ENCODE assay signal across 20 cellular contexts in the genomic region with DNA sequence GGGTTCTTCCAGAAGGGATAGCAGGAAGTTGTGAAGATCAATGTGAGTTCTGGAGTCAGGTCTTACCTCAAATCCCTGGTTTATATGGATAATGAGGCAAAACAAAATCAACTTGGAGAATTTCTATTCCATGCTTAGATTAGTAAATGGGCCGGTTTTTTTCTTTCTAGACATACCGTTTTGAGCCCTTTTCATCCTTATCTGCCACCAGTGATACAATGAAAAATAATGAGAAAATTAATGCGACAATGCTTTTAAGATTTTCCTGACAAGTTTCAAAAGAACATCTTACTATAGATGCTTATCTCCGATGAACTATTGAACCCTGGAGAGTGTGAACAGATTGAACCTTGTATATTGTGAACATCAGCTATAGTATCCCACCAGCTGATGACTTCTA.
A peak's percentile ranks its signal among the peaks of the same experiment; 100 is the strongest.
DNase-seq lines count a peak whose midpoint lies in the region; ATAC-seq, FAIRE-seq and TF ChIP-seq lines count a peak whose summit lies in the region.
"Had no signal": no experiment of that assay in that cellular context is flagged by ENCODE, and none has a peak within 500 bp of the region (broad histone marks: within the 10 kb centered on the region; RNA-seq: fewer than 3 reads in every experiment).

No MANE protein-coding gene starts in this region.

- intact Hi-C loops in endothelial cell of umbilical vein (cut with micrococcal nuclease), result no loop called here

- H3K79me2 ChIP-seq in endothelial cell of umbilical vein (ENCODE audit: control insufficient read depth, insufficient read depth, low read length), result no peaks in the 10 kb centered on the region
- no peaks in the 10 kb centered on the region for H3K79me2 ChIP-seq in parathyroid adenoma

- H3K27me3 ChIP-seq in endothelial cell of umbilical vein (ENCODE audit: control insufficient read depth in 2 of 2, insufficient read depth in 2 of 2, low read length in 2 of 2) (no peaks in the 10 kb centered on the region), parathyroid adenoma (ENCODE audit: control insufficient read depth, insufficient read depth, low read length) (no peaks in the 10 kb centered on the region)
- H3K27me3 ChIP-seq: BLaER1 had no signal

- H3K9ac ChIP-seq in endothelial cell of umbilical vein (replicated peaks; ENCODE audit: extremely low read depth, insufficient read depth, low read length) (no peak overlapping the region), parathyroid adenoma (no peak overlapping the region)
- H3K9ac ChIP-seq: BLaER1 had no signal

- H3K27me3 Mint-ChIP-seq in naive thymus-derived CD8-positive, alpha-beta T cell, result no peaks in the 10 kb centered on the region
- H3K27me3 Mint-ChIP-seq: CD4-positive, alpha-beta memory T cell had no signal

- no peak for TF ChIP-seq POLR2A in endothelial cell of umbilical vein (IDR thresholded peaks at IDR 0.05; ENCODE audit: low read depth, low read length)

- H3K4me3 ChIP-seq in endothelial cell of umbilical vein (replicated peaks in 1 of 3; ENCODE audit: insufficient read depth in 1 of 3, low read depth in 1 of 3, low read length in 3 of 3) (no peak overlapping the region), parathyroid adenoma (ENCODE audit: low read depth, low read length) (no peak overlapping the region)
- H3K4me3 ChIP-seq: BLaER1 had no signal

- POLR2A ChIA-PET in endothelial cell of umbilical vein (lab: Charles Lee), result no interaction called here
- POLR2A ChIA-PET in naive thymus-derived CD8-positive, alpha-beta T cell (lab: Charles Lee), result interaction anchor here (0.6 to 1.1 kb wide), 3 partner anchors 28 to 83 kb away, joined by 3 to 4 read pairs (median 3); no protein-coding TSS in a partner anchor

- H3K9me3 Mint-ChIP-seq in naive thymus-derived CD8-positive, alpha-beta T cell, result peaks cover 0 to 3% (median 0%) of the 10 kb centered on the region in 9 donors

- dilution Hi-C loops in endothelial cell of umbilical vein (cut with MboI; ENCODE audit: extremely low pct_ligation_motif_present, low sequenced_read_pairs), result no loop called here

- H3K4me2 ChIP-seq in endothelial cell of umbilical vein (ENCODE audit: insufficient read depth, low read length) (no peak overlapping the region), parathyroid adenoma (ENCODE audit: low read length) (no peak overlapping the region)
- H3K4me2 ChIP-seq: BLaER1 had no signal

- no peak overlapping the region for H2AFZ ChIP-seq in endothelial cell of umbilical vein (ENCODE audit: low read depth, low read length)
- peak overlapping the region; percentile 44 for H2AFZ ChIP-seq in parathyroid adenoma

- CTCF ChIA-PET in endothelial cell of umbilical vein (lab: Charles Lee), result interaction anchor here (1.2 kb wide), 1 partner anchor 16 kb away, joined by 3 read pairs; no protein-coding TSS in a partner anchor

- no peaks in the 10 kb centered on the region for H3K9me3 ChIP-seq in endothelial cell of umbilical vein (replicated peaks; ENCODE audit: control insufficient read depth, insufficient read depth, low read length)
- H3K9me3 ChIP-seq in parathyroid adenoma (ENCODE audit: control insufficient read depth, low read length), result no peaks in the 10 kb centered on the region
- H3K9me3 ChIP-seq: BLaER1 had no signal

- BruUV-seq in endothelial cell of umbilical vein (replicated peaks; lab: Mats Ljungman, UMichigan), result no TSS peak

- H3K27ac Mint-ChIP-seq in naive thymus-derived CD8-positive, alpha-beta T cell, result peak overlapping the region in 6 of 10 donors; percentile 3 to 90 (median 45)
- H3K27ac Mint-ChIP-seq: CD14-positive monocyte had no signal

- TF ChIP-seq CTCF in endothelial cell of umbilical vein (IDR thresholded peaks at IDR 0.05; ENCODE audit: extremely low read depth in 1 of 2, insufficient read depth in 1 of 2, low read depth in 1 of 2, low read length in 2 of 2) (no peak), parathyroid adenoma (IDR thresholded peaks at IDR 0.05) (no peak)

- no peaks in the 10 kb centered on the region for H4K20me1 ChIP-seq in endothelial cell of umbilical vein (replicated peaks; ENCODE audit: control insufficient read depth, extremely low read depth, insufficient read depth, low read length)
- H4K20me1 ChIP-seq: BLaER1 had no signal

- H3K36me3 ChIP-seq in endothelial cell of umbilical vein (ENCODE audit: control insufficient read depth in 2 of 2, extremely low read depth in 1 of 2, insufficient read depth in 2 of 2, low read length in 2 of 2), result no peaks in the 10 kb centered on the region
- no peaks in the 10 kb centered on the region for H3K36me3 ChIP-seq in parathyroid adenoma (ENCODE audit: control insufficient read depth, insufficient read depth, low read length)
- H3K36me3 ChIP-seq: BLaER1 had no signal

- no peaks in the 10 kb centered on the region for H3K9me1 ChIP-seq in endothelial cell of umbilical vein (replicated peaks; ENCODE audit: control insufficient read depth, extremely low read depth, insufficient read depth, low read length)

- H3K36me3 Mint-ChIP-seq in naive thymus-derived CD8-positive, alpha-beta T cell, result no peaks in the 10 kb centered on the region
- H3K36me3 Mint-ChIP-seq: CD14-positive monocyte had no signal

- no peak for FAIRE-seq in endothelial cell of umbilical vein (lab: Jason Lieb, UNC)
- FAIRE-seq: GM12891, GM19239 had no signal

- H3K4me1 ChIP-seq in endothelial cell of umbilical vein (ENCODE audit: control insufficient read depth, extremely low read depth, insufficient read depth, low read length) (peaks cover 5% of the 10 kb centered on the region), parathyroid adenoma (no peaks in the 10 kb centered on the region)
- H3K4me1 ChIP-seq: BLaER1 had no signal

- H3K4me3 Mint-ChIP-seq in naive thymus-derived CD8-positive, alpha-beta T cell, result no peak overlapping the region
- H3K4me3 Mint-ChIP-seq: CD14-positive monocyte; CD4-positive, alpha-beta memory T cell had no signal

- DNase-seq in NCI-H2171 treated with DMSO at 0.1 percent for 48 hours (lab: John Stamatoyannopoulos, UW) (peak; percentile 52), NCI-H2171 (lab: John Stamatoyannopoulos, UW) (no peak), endothelial cell of umbilical vein (ENCODE audit: low read depth, low spot score) (no peak)
- DNase-seq in naive thymus-derived CD8-positive, alpha-beta T cell, result no peak
- DNase-seq: 8988T; CD4-positive, alpha-beta memory T cell; DMS53; DND-41; EL; GOT3; H7 had no signal

- ATAC-seq in naive thymus-derived CD8-positive, alpha-beta T cell, result no peak
- no peak for ATAC-seq in HG03139 (IDR thresholded peaks at IDR 0.05; ENCODE audit: unreplicated experiment)
- ATAC-seq in HG03354 (IDR thresholded peaks at IDR 0.05; ENCODE audit: poor library complexity, severe bottlenecking, unreplicated experiment), result no peak
- ATAC-seq in GM21360 (IDR thresholded peaks at IDR 0.05; ENCODE audit: unreplicated experiment), result no peak

- H3K27ac ChIP-seq in endothelial cell of umbilical vein (ENCODE audit: insufficient read depth, low read depth, low read length) (no peak overlapping the region), parathyroid adenoma (no peak overlapping the region)
- H3K27ac ChIP-seq: BLaER1, HL-60 had no signal

- peaks cover 18 to 38% (median 24%) of the 10 kb centered on the region in 4 donors for H3K4me1 Mint-ChIP-seq in naive thymus-derived CD8-positive, alpha-beta T cell

TF ChIP-seq in endothelial cell of umbilical vein, 7 proteins besides CTCF, POLR2A, EP300 and RAD21:
- TF ChIP-seq MYC (IDR thresholded peaks at IDR 0.05; ENCODE audit: low read depth, low read length), result no peak
- TF ChIP-seq EZH2 (IDR thresholded peaks at IDR 0.05; ENCODE audit: borderline replicate concordance, low read depth, low read length, severe bottlenecking), result no peak
- no peak for TF ChIP-seq JUN (IDR thresholded peaks at IDR 0.05; ENCODE audit: borderline replicate concordance, insufficient read depth, insufficient read length, low read depth)
- TF ChIP-seq GATA2 (IDR thresholded peaks at IDR 0.05; ENCODE audit: insufficient read depth, insufficient read length, low read depth, low read length), result peak; percentile 3
- TF ChIP-seq FOS (IDR thresholded peaks at IDR 0.05; ENCODE audit: borderline replicate concordance, insufficient read depth, low read length), result no peak
